Comparison of ENCODE assay signal across 8 cellular contexts in the genomic region with DNA sequence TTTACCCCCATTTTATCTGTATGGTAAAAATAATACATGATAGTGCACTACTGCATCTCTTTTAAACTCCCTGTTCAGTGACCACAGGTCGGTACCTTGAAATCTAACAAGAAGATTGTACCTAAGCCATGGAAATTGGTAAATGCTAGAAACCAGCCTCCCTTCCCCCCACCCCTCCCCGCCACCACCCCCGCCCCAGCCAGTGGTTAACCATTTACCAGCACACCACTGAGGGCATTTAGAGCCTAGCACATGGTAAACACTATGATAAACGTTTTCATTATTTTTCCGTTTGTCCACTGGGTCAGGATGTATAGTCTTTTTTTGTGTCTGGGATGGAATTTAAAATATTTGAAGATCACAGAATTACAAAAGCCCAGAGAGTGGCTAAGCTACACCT. TPM values are rescaled to one million over a fixed set of nuclear protein-coding genes. Genes with fewer than 3 reads are reported as not detected.
DNase-seq lines count a peak whose midpoint lies in the region; ATAC-seq and TF ChIP-seq lines count a peak whose summit lies in the region.

No MANE protein-coding gene starts in this region.

- H3K36me3 Mint-ChIP-seq in activated T-cell treated with anti-CD3 and anti-CD28 coated beads, Interleukin-2, amount 50 U/mL, for 4 hours (ENCODE audit: insufficient read depth), result peaks cover 6% of the 10 kb centered on the region
- peaks cover 26% of the 10 kb centered on the region for H3K36me3 Mint-ChIP-seq in activated B cell treated with CpG ODN at 0.5 μM for 24 hours (ENCODE audit: low read depth)

- DNase-seq in activated T-cell treated with anti-CD3 and anti-CD28 coated beads, Interleukin-2, amount 50 U/mL, for 4 hours, result no peak
- DNase-seq in activated T-cell treated with anti-CD3 and anti-CD28 coated beads for 4 hours (no peak), activated B cell treated with CpG ODN at 0.5 μM for 24 hours (no peak), suprapubic skin (ENCODE audit: low spot score in 2 of 2) (no peak), SKM-1 treated with dmso at 0.1 percent for 144 hours (lab: John Stamatoyannopoulos, UW; ENCODE audit: unreplicated experiment) (no peak), DMS114 treated with DMSO at 0.1 percent for 48 hours (lab: John Stamatoyannopoulos, UW; ENCODE audit: unreplicated experiment) (no peak)

- POLR2A ChIA-PET in activated B cell treated with CpG ODN at 0.5 μM for 24 hours (lab: Charles Lee), result interaction anchor here (0.7 to 1.7 kb wide), 4 partner anchors 33 to 99 kb away, joined by 3 to 6 read pairs (median 4); a partner anchor contains a TSS

- H3K4me3 ChIP-seq in iPS-20b (ENCODE audit: low read length), result peak overlapping the region; percentile 94
- peak overlapping the region; percentile 70 for H3K4me3 ChIP-seq in suprapubic skin

- WGBS in suprapubic skin, result 22% methylated on average over 5 of the region's 5 CpGs

- peak overlapping the region; percentile 96 for H3K4me3 Mint-ChIP-seq in activated T-cell treated with anti-CD3 and anti-CD28 coated beads, Interleukin-2, amount 50 U/mL, for 4 hours
- peak overlapping the region; percentile 89 for H3K4me3 Mint-ChIP-seq in activated B cell treated with CpG ODN at 0.5 μM for 24 hours

- no peak for ATAC-seq in activated T-cell treated with anti-CD3 and anti-CD28 coated beads, Interleukin-2, amount 50 U/mL, for 4 hours
- ATAC-seq in activated B cell treated with CpG ODN at 0.5 μM for 24 hours (ENCODE audit: low read depth), result no peak
- no peak for ATAC-seq in GM19395 (IDR thresholded peaks at IDR 0.05; ENCODE audit: unreplicated experiment)

- peaks cover 26% of the 10 kb centered on the region for H3K4me1 Mint-ChIP-seq in activated T-cell treated with anti-CD3 and anti-CD28 coated beads, Interleukin-2, amount 50 U/mL, for 4 hours (ENCODE audit: low read depth)
- H3K4me1 Mint-ChIP-seq in activated B cell treated with CpG ODN at 0.5 μM for 24 hours, result peaks cover 23% of the 10 kb centered on the region

- no peaks in the 10 kb centered on the region for H3K9me3 ChIP-seq in iPS-20b (ENCODE audit: insufficient read depth, low read depth, low read length)
- no peaks in the 10 kb centered on the region for H3K9me3 ChIP-seq in suprapubic skin

- H3K4me1 ChIP-seq in iPS-20b (ENCODE audit: insufficient read depth, low read length) (peaks cover 6% of the 10 kb centered on the region; the same call in 1 of the 2 replicates), suprapubic skin (peaks cover 11% of the 10 kb centered on the region)

- peak overlapping the region; percentile 83 for H3K9ac ChIP-seq in iPS-20b (ENCODE audit: low read depth, low read length)

- CTCF ChIA-PET in activated B cell treated with CpG ODN at 0.5 μM for 24 hours (lab: Charles Lee), result no interaction called here

- H3K27ac Mint-ChIP-seq in activated B cell treated with CpG ODN at 0.5 μM for 24 hours, result peak overlapping the region; percentile 93

- H3K27ac ChIP-seq in iPS-20b (ENCODE audit: low read length) (no peak overlapping the region), suprapubic skin (no peak overlapping the region)

- TF ChIP-seq CTCF in activated B cell treated with CpG ODN at 0.5 μM for 24 hours (IDR thresholded peaks at IDR 0.05) (no peak), suprapubic skin (IDR thresholded peaks at IDR 0.05) (no peak)

- no peaks in the 10 kb centered on the region for H3K27me3 ChIP-seq in iPS-20b (ENCODE audit: insufficient read depth, low read length)
- H3K27me3 ChIP-seq in suprapubic skin, result no peaks in the 10 kb centered on the region

- no peak for TF ChIP-seq POLR2A in suprapubic skin (IDR thresholded peaks at IDR 0.05)

- peaks cover 7% of the 10 kb centered on the region; the same call in 1 of the 2 replicates for H3K36me3 ChIP-seq in iPS-20b (ENCODE audit: insufficient read depth, low read depth, low read length)
- peaks cover 2% of the 10 kb centered on the region for H3K36me3 ChIP-seq in suprapubic skin

- H3K27me3 Mint-ChIP-seq in activated T-cell treated with anti-CD3 and anti-CD28 coated beads, Interleukin-2, amount 50 U/mL, for 4 hours (ENCODE audit: low read depth), result no peaks in the 10 kb centered on the region
- H3K27me3 Mint-ChIP-seq in activated B cell treated with CpG ODN at 0.5 μM for 24 hours, result no peaks in the 10 kb centered on the region

- intact Hi-C loops in activated B cell treated with CpG ODN at 0.5 μM for 24 hours (cut with micrococcal nuclease), result loop anchor here (1.0 to 5.0 kb wide), 3 partner anchors 99 to 823 kb away; a partner anchor contains a TSS

- no peaks in the 10 kb centered on the region for H3K9me3 Mint-ChIP-seq in activated T-cell treated with anti-CD3 and anti-CD28 coated beads, Interleukin-2, amount 50 U/mL, for 4 hours
- H3K9me3 Mint-ChIP-seq in activated B cell treated with CpG ODN at 0.5 μM for 24 hours, result no peaks in the 10 kb centered on the region

- no peak for TF ChIP-seq EP300 in suprapubic skin (IDR thresholded peaks at IDR 0.05)

RNA-seq across cellular contexts. Expression of a gene that starts 0.7 kb away (rescaled TPM):
- 100 to 1,000 TPM; 130 to 147 (median 134) TPM for total RNA-seq in activated T-cell treated with anti-CD3 and anti-CD28 coated beads, Interleukin-2, amount 50 U/mL, for 4 hours
- 39.9 and 44.5 TPM in 2 replicates for total RNA-seq in activated B cell treated with CpG ODN at 0.5 μM for 24 hours
- 10 to 100 TPM; 27.8 to 54.3 (median 47.9) TPM for total RNA-seq in suprapubic skin

RNA-seq across cellular contexts. Expression of a gene that starts 5.2 kb away (rescaled TPM):
- total RNA-seq in activated T-cell treated with anti-CD3 and anti-CD28 coated beads, Interleukin-2, amount 50 U/mL, for 4 hours, result 100 to 1,000 TPM; 247 to 282 (median 271) TPM
- total RNA-seq in activated B cell treated with CpG ODN at 0.5 μM for 24 hours (23.5 and 28.9 TPM in 2 replicates), suprapubic skin (10 to 100 TPM; 24.2 to 63.0 (median 46.2) TPM)

RNA-seq across cellular contexts. Expression of a gene that starts 33.5 kb away (rescaled TPM):
- 1 to 10 TPM; 7.5 to 10.0 (median 9.4) TPM for total RNA-seq in activated T-cell treated with anti-CD3 and anti-CD28 coated beads, Interleukin-2, amount 50 U/mL, for 4 hours
- 7.8 and 9.8 TPM in 2 replicates for total RNA-seq in activated B cell treated with CpG ODN at 0.5 μM for 24 hours
- 10 to 100 TPM; 16.7 to 34.5 (median 25.8) TPM for total RNA-seq in suprapubic skin

RNA-seq across cellular contexts. Expression of a gene that starts 46.3 kb away (rescaled TPM):
- 100 to 1,000 TPM in 2 of 3 donors, 10 to 100 TPM in 1; 87.0 to 113 (median 106) TPM for total RNA-seq in activated T-cell treated with anti-CD3 and anti-CD28 coated beads, Interleukin-2, amount 50 U/mL, for 4 hours
- 72.4 and 75.5 TPM in 2 replicates for total RNA-seq in activated B cell treated with CpG ODN at 0.5 μM for 24 hours
- total RNA-seq in suprapubic skin, result 10 to 100 TPM; 43.4 to 82.7 (median 71.9) TPM
